In genomic region chr13:69547780-69548179, GRCh38 we compare ENCODE assay signal across 18 cellular contexts.
DNase-seq lines count a peak whose midpoint lies in the region; ATAC-seq and TF ChIP-seq lines count a peak whose summit lies in the region.
"Had no signal": no experiment of that assay in that cellular context is flagged by ENCODE, and none has a peak within 500 bp of the region (broad histone marks: within the 10 kb centered on the region; RNA-seq: fewer than 3 reads in every experiment).

No MANE protein-coding gene starts in this region.

- H3K36me3 Mint-ChIP-seq in progenitor cell of endocrine pancreas (ENCODE audit: insufficient read depth) = no peaks in the 10 kb centered on the region
- H3K36me3 Mint-ChIP-seq: CD8-positive, alpha-beta T cell had no signal

- no peak overlapping the region for H3K9ac ChIP-seq in OCI-LY3 (ENCODE audit: low read length)
- H3K9ac ChIP-seq: BLaER1 treated with 17β-estradiol and CSF1 and Interleukin-3, amounts not matched to agents 10 nM and 100 nM had no signal

- no peaks in the 10 kb centered on the region for H3K4me1 ChIP-seq in OCI-LY3 (ENCODE audit: low read length)
- H3K4me1 ChIP-seq: A549; BLaER1 treated with 17β-estradiol and CSF1 and Interleukin-3, amounts not matched to agents 10 nM and 100 nM; Caco-2 had no signal

- H3K27me3 ChIP-seq in OCI-LY3 (ENCODE audit: low read depth, low read length) = no peaks in the 10 kb centered on the region
- H3K27me3 ChIP-seq: BLaER1 treated with 17β-estradiol and CSF1 and Interleukin-3, amounts not matched to agents 10 nM and 100 nM had no signal

- ATAC-seq in left colon (peak; percentile 89), HG02884 (IDR thresholded peaks at IDR 0.05; ENCODE audit: unreplicated experiment) (no peak)
- ATAC-seq: A549; CD8-positive, alpha-beta T cell had no signal

- H3K27ac Mint-ChIP-seq in progenitor cell of endocrine pancreas = peak overlapping the region; percentile 16
- H3K27ac Mint-ChIP-seq: B cell; CD4-positive, alpha-beta T cell; CD8-positive, alpha-beta T cell had no signal

- H3K79me2 ChIP-seq in OCI-LY3 (ENCODE audit: low read length) = no peaks in the 10 kb centered on the region

- H3K9me3 Mint-ChIP-seq in progenitor cell of endocrine pancreas (ENCODE audit: low read depth) = no peaks in the 10 kb centered on the region
- H3K9me3 Mint-ChIP-seq: CD8-positive, alpha-beta T cell had no signal

- no peak overlapping the region for H3K4me3 Mint-ChIP-seq in progenitor cell of endocrine pancreas (ENCODE audit: low read depth)
- H3K4me3 Mint-ChIP-seq: B cell; CD4-positive, alpha-beta T cell; CD8-positive, alpha-beta T cell had no signal

- H3K27me3 Mint-ChIP-seq in progenitor cell of endocrine pancreas = no peaks in the 10 kb centered on the region
- H3K27me3 Mint-ChIP-seq: B cell; CD4-positive, alpha-beta T cell had no signal

- intact Hi-C loops in left colon (cut with DNase I, micrococcal nuclease) = no loop called here

- H3K4me2 ChIP-seq in OCI-LY3 (ENCODE audit: low read length) = no peak overlapping the region
- H3K4me2 ChIP-seq: A549; BLaER1 treated with 17β-estradiol and CSF1 and Interleukin-3, amounts not matched to agents 10 nM and 100 nM had no signal

- no peaks in the 10 kb centered on the region for H4K20me1 ChIP-seq in OCI-LY3 (ENCODE audit: insufficient read depth, low read length)
- H4K20me1 ChIP-seq: BLaER1 treated with 17β-estradiol and CSF1 and Interleukin-3, amounts not matched to agents 10 nM and 100 nM had no signal

- peaks cover 9% of the 10 kb centered on the region for H3K4me1 Mint-ChIP-seq in progenitor cell of endocrine pancreas (ENCODE audit: low read depth)
- H3K4me1 Mint-ChIP-seq: B cell had no signal

- H3K9me3 ChIP-seq in OCI-LY3 (ENCODE audit: insufficient read depth, low read length) = no peaks in the 10 kb centered on the region
- H3K9me3 ChIP-seq: A549; BLaER1 treated with 17β-estradiol and CSF1 and Interleukin-3, amounts not matched to agents 10 nM and 100 nM; Caco-2 had no signal

- no peaks in the 10 kb centered on the region for H3K36me3 ChIP-seq in OCI-LY3 (replicated peaks; ENCODE audit: low read depth, low read length)
- H3K36me3 ChIP-seq: BLaER1 treated with 17β-estradiol and CSF1 and Interleukin-3, amounts not matched to agents 10 nM and 100 nM had no signal

- DNase-seq in left colon (no peak), progenitor cell of endocrine pancreas (ENCODE audit: low spot score, unreplicated experiment) (no peak), H4 (ENCODE audit: low spot score) (no peak), NCI-H1694 treated with DMSO at 0.1 percent for 48 hours (lab: John Stamatoyannopoulos, UW) (no peak)
- DNase-seq: AML-193; Caco-2; Calu3; CD4-positive, alpha-beta T cell; CD8-positive, alpha-beta T cell; DMS79 treated with DMSO at 0.1 percent for 48 hours; GF-D8 had no signal

- no peak overlapping the region for H3K27ac ChIP-seq in OCI-LY3 (ENCODE audit: low read length)
- H3K27ac ChIP-seq: 22Rv1; A549; BLaER1 treated with 17β-estradiol and CSF1 and Interleukin-3, amounts not matched to agents 10 nM and 100 nM; C4-2B had no signal

- no peak for TF ChIP-seq CTCF in OCI-LY3 (IDR thresholded peaks at IDR 0.05; ENCODE audit: low read depth, low read length)
- TF ChIP-seq CTCF in progenitor cell of endocrine pancreas (IDR thresholded peaks at IDR 0.05; ENCODE audit: unreplicated experiment) = no peak

- H2AFZ ChIP-seq in OCI-LY3 (ENCODE audit: low read depth, low read length) = peak overlapping the region; percentile 49

- no peak overlapping the region for H3K4me3 ChIP-seq in OCI-LY3 (ENCODE audit: low read length)
- H3K4me3 ChIP-seq: A549; BLaER1 treated with 17β-estradiol and CSF1 and Interleukin-3, amounts not matched to agents 10 nM and 100 nM had no signal
